In genomic region chr15:42919794-42920280, GRCh38 we compare ENCODE assay signal across 8 cellular contexts. TPM values are rescaled to one million over a fixed set of nuclear protein-coding genes. Genes with fewer than 3 reads are reported as not detected.
DNase-seq lines count a peak whose midpoint lies in the region; ATAC-seq and TF ChIP-seq lines count a peak whose summit lies in the region.

No MANE protein-coding gene starts in this region.

- H3K36me3 Mint-ChIP-seq in chondrocyte (ENCODE audit: low read depth): no peaks in the 10 kb centered on the region
- H3K36me3 Mint-ChIP-seq in stimulated activated memory B cell treated with anti-CD40 and anti-IgM and Interleukin-4, amounts not matched to agents 10 μg/mL and 1 μg/mL and 100 μg/mL, for 72 hours: no peaks in the 10 kb centered on the region

- H3K9me3 ChIP-seq in SU-DHL-6 (ENCODE audit: insufficient read depth, low read length): no peaks in the 10 kb centered on the region

- H3K27me3 Mint-ChIP-seq in chondrocyte (ENCODE audit: low read depth): no peaks in the 10 kb centered on the region
- H3K27me3 Mint-ChIP-seq in stimulated activated memory B cell treated with anti-CD40 and anti-IgM and Interleukin-4, amounts not matched to agents 10 μg/mL and 1 μg/mL and 100 μg/mL, for 72 hours: no peaks in the 10 kb centered on the region

- peak overlapping the region; percentile 62 for H3K9ac ChIP-seq in SU-DHL-6 (ENCODE audit: low read length)

- ATAC-seq in left lobe of liver: peak; percentile 4
- ATAC-seq in stimulated activated memory B cell treated with anti-CD40 and anti-IgM and Interleukin-4, amounts not matched to agents 10 μg/mL and 1 μg/mL and 100 μg/mL, for 72 hours: no peak

- H2AFZ ChIP-seq in SU-DHL-6 (ENCODE audit: low read depth, low read length, severe bottlenecking): peak overlapping the region; percentile 42

- H3K79me2 ChIP-seq in SU-DHL-6 (ENCODE audit: insufficient read depth, low read length): peaks cover 5% of the 10 kb centered on the region; the same call in 1 of the 2 replicates

- H3K4me2 ChIP-seq in SU-DHL-6 (ENCODE audit: low read depth, low read length, poor library complexity, severe bottlenecking): peak overlapping the region; percentile 71

- no peaks in the 10 kb centered on the region for H3K9me3 Mint-ChIP-seq in chondrocyte (ENCODE audit: low read depth)
- H3K9me3 Mint-ChIP-seq in stimulated activated memory B cell treated with anti-CD40 and anti-IgM and Interleukin-4, amounts not matched to agents 10 μg/mL and 1 μg/mL and 100 μg/mL, for 72 hours: no peaks in the 10 kb centered on the region

- in situ Hi-C loops in Caki2 (cut with HindIII; ENCODE audit: low pct_unique_long_range_greater_than_20kb, low sequenced_read_pairs) (no loop called here), GM13977 (cut with MboI; ENCODE audit: low pct_unique_long_range_greater_than_20kb, low sequenced_read_pairs, unreplicated experiment) (no loop called here)

- peaks cover 37% of the 10 kb centered on the region for H3K4me1 Mint-ChIP-seq in chondrocyte (ENCODE audit: low read depth)
- H3K4me1 Mint-ChIP-seq in stimulated activated memory B cell treated with anti-CD40 and anti-IgM and Interleukin-4, amounts not matched to agents 10 μg/mL and 1 μg/mL and 100 μg/mL, for 72 hours: peaks cover 41% of the 10 kb centered on the region

- no peaks in the 10 kb centered on the region for H3K27me3 ChIP-seq in HL-60 (ENCODE audit: insufficient read depth, poor library complexity, severe bottlenecking)
- H3K27me3 ChIP-seq in SU-DHL-6 (ENCODE audit: low read length): no peaks in the 10 kb centered on the region

- H3K27ac ChIP-seq in HL-60 (replicated peaks): peak overlapping the region; percentile 71
- H3K27ac ChIP-seq in SU-DHL-6 (ENCODE audit: low read depth, low read length): no peak overlapping the region

- H3K27ac Mint-ChIP-seq in chondrocyte (ENCODE audit: unreplicated experiment): peak overlapping the region; percentile 84
- H3K27ac Mint-ChIP-seq in stimulated activated memory B cell treated with anti-CD40 and anti-IgM and Interleukin-4, amounts not matched to agents 10 μg/mL and 1 μg/mL and 100 μg/mL, for 72 hours: peak overlapping the region; percentile 83

- TF ChIP-seq CTCF in HL-60 (IDR thresholded peaks at IDR 0.05; ENCODE audit: insufficient read depth, low read length) (no peak), SU-DHL-6 (IDR thresholded peaks at IDR 0.05; ENCODE audit: insufficient read depth, low read length, poor library complexity, severe bottlenecking) (no peak), chondrocyte (IDR thresholded peaks at IDR 0.05) (no peak), GM13977 (IDR thresholded peaks at IDR 0.05; ENCODE audit: extremely low read depth, insufficient read depth, missing control alignments) (no peak)

- H3F3A ChIP-seq in SU-DHL-6 (ENCODE audit: insufficient read depth): peaks cover 19% of the 10 kb centered on the region; the same call in 1 of the 2 replicates

- H3K4me3 ChIP-seq in HL-60 (replicated peaks; ENCODE audit: insufficient read depth, low read length) (peak overlapping the region; percentile 93), SU-DHL-6 (ENCODE audit: insufficient read depth, low read length, poor library complexity, severe bottlenecking) (peak overlapping the region; percentile 63)

- 0 out of 2 replicates have a peak, but pooled peaks cover 2% of the 10 kb centered on the region for H3K36me3 ChIP-seq in SU-DHL-6 (ENCODE audit: low read length)

- H3K4me3 Mint-ChIP-seq in chondrocyte (ENCODE audit: unreplicated experiment): peak overlapping the region; percentile 91
- H3K4me3 Mint-ChIP-seq in stimulated activated memory B cell treated with anti-CD40 and anti-IgM and Interleukin-4, amounts not matched to agents 10 μg/mL and 1 μg/mL and 100 μg/mL, for 72 hours: peak overlapping the region; percentile 94

- DNase-seq in Caki2 (ENCODE audit: low read depth) (peak; percentile 45), HL-60 (ENCODE audit: low read depth in 1 of 2, low spot score in 1 of 2) (peak; percentile 27 to 47), chondrocyte (ENCODE audit: low spot score) (no peak), left lobe of liver (ENCODE audit: low spot score) (no peak), GM13977 (ENCODE audit: low spot score) (no peak), cerebellar nuclear complex (lab: John Stamatoyannopoulos, UW) (no peak)

- peaks cover 12% of the 10 kb centered on the region; the same call in 1 of the 2 replicates for H4K20me1 ChIP-seq in SU-DHL-6 (ENCODE audit: low read depth, low read length)

- H3K9me2 ChIP-seq in SU-DHL-6 (replicated peaks; ENCODE audit: insufficient read depth, low read length): no peaks in the 10 kb centered on the region

RNA-seq across cellular contexts. Expression of gene TTBK2, which starts 0.7 kb away (rescaled TPM):
- 7.4 and 10.6 TPM in 2 replicates for total RNA-seq in Caki2 (2014; rRNA removed; shearing (Covaris generic); ENCODE audit: low replicate concordance)
- total RNA-seq in chondrocyte: 19.7 to 29.3 TPM (median 20.5 TPM) in 3 replicates
- 6.6 TPM for total RNA-seq in left lobe of liver

Comparison
In these comparisons a context has a peak if more than half of its experiments do, and no peak if none do; other contexts are left out.
1. DNase-seq: peak in Caki2 (single experiment) and HL-60 (2 of 2); none in chondrocyte (single experiment), left lobe of liver (single experiment), GM13977 (single experiment) and cerebellar nuclear complex (0 of 2).